26 cellular contexts compared by ENCODE assay signal in the genomic region with DNA sequence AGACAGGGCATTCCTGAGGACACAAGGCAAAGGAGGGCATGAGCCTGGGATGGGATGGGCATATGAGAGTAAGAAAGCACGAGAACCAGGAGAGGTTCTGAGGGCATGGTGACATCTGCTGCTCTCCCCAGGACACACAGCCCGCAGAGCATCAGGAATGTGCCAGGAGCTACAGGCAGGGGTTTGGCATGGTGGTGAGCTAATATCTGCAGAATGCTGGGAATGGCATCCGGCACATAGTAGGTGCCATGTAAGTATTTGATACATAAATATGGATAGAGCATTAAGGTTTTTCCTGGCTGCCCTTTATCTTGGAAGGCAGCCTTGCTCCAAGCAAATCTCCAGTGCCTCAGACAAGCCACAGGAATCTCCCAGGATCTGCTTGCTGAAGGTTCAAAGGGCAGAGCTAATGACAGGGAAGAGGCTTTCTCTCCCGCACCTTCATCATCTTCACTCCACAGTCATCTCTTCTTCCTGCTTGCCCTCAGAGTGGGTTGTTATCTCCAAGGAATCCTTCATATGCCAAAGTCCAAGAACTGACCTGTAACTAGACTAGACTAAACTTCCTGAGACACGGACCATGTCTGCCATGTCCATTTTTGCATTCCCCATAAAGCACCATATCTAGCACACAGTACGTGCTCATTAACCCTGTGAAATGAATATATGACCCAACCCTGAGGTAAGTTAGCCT.
A peak's percentile ranks its signal among the peaks of the same experiment; 100 is the strongest.
DNase-seq lines count a peak whose midpoint lies in the region; ATAC-seq, FAIRE-seq and TF ChIP-seq lines count a peak whose summit lies in the region.
"Had no signal": no experiment of that assay in that cellular context is flagged by ENCODE, and none has a peak within 500 bp of the region (broad histone marks: within the 10 kb centered on the region; RNA-seq: fewer than 3 reads in every experiment).

No MANE protein-coding gene starts in this region.

- no peaks in the 10 kb centered on the region for H3K9me3 ChIP-seq in mucosa of descending colon
- H3K9me3 ChIP-seq: upper lobe of right lung had no signal

- intact Hi-C loops in mucosa of descending colon (cut with DNase I, micrococcal nuclease) = no loop called here

- peak; percentile 37 for ATAC-seq in mucosa of descending colon
- ATAC-seq: activated CD8-positive, alpha-beta T cell treated with anti-CD3 and anti-CD28 coated beads, Interleukin-2, amount 10 ng/mL, durations not matched to agents 7 days and 5 days; left ventricle myocardium superior; sciatic nerve had no signal

- H3K36me3 ChIP-seq in mucosa of descending colon (ENCODE audit: low read depth) = no peaks in the 10 kb centered on the region
- H3K36me3 ChIP-seq: upper lobe of right lung had no signal

- H3K4me3 ChIP-seq in mucosa of descending colon = no peak overlapping the region
- H3K4me3 ChIP-seq: coronary artery, upper lobe of right lung had no signal

- H3K4me1 ChIP-seq in mucosa of descending colon (ENCODE audit: low read depth) = no peaks in the 10 kb centered on the region

- no peak for TF ChIP-seq CTCF in mucosa of descending colon (IDR thresholded peaks at IDR 0.05)

- peak; percentile 34 for DNase-seq in AG20443 (ENCODE audit: low spot score)
- DNase-seq in HTR-8/SVneo (ENCODE audit: insufficient read length, low spot score) = peak; percentile 19
- DNase-seq in cerebellar cortex (ENCODE audit: low spot score) = peak; percentile 23
- DNase-seq in mucosa of descending colon = no peak
- no peak for DNase-seq in epidermal melanocyte (ENCODE audit: insufficient read length, low spot score)
- no peak for DNase-seq in NCI-H524 (lab: John Stamatoyannopoulos, UW)
- DNase-seq in NCI-H526 treated with DMSO at 0.1 percent for 48 hours (lab: John Stamatoyannopoulos, UW) = no peak
- DNase-seq in SKM-1 treated with dmso at 0.1 percent for 144 hours (lab: John Stamatoyannopoulos, UW; ENCODE audit: unreplicated experiment) = no peak
- DNase-seq: activated CD8-positive, alpha-beta T cell treated with anti-CD3 and anti-CD28 coated beads, Interleukin-2, amount 10 ng/mL, durations not matched to agents 7 days and 5 days; activated gamma-delta T cell treated with Interleukin-2 at 50 U/mL for 16 hours; CD4-positive, CD25-positive, alpha-beta regulatory T cell; immature natural killer cell; left ventricle myocardium superior; midbrain; NCI-H1417; NCI-H2107; NCI-H510A treated with DMSO at 0.1 percent for 48 hours; nephron progenitor cell; posterior cingulate gyrus; T1000; upper lobe of right lung had no signal

- FAIRE-seq in HTR-8/SVneo (lab: Jason Lieb, UNC) = peak; percentile 52
- FAIRE-seq: endothelial cell of umbilical vein, GM12891, GM19239 had no signal

Comparison
In these comparisons a context has a peak if more than half of its experiments do, and no peak if none do; other contexts are left out.
1. DNase-seq: peak in AG20443 (single experiment), HTR-8/SVneo (single experiment) and cerebellar cortex (single experiment); none in mucosa of descending colon (0 of 3), epidermal melanocyte (single experiment), NCI-H524 (0 of 2), NCI-H526 treated with DMSO at 0.1 percent for 48 hours (single experiment) and SKM-1 treated with dmso at 0.1 percent for 144 hours (single experiment).